ENCODE assay signal across 1 cellular context in genomic region chr3:138359549-138360271, GRCh38.
A peak's percentile ranks its signal among the peaks of the same experiment; 100 is the strongest.
TF ChIP-seq lines count a peak whose summit lies in the region.

No MANE protein-coding gene starts in this region.

TF ChIP-seq in HepG2, 621 proteins besides CTCF, POLR2A, EP300 and RAD21 (continued from another document):
- peak; percentile 38; the same call in 1 of the 2 replicates for TF ChIP-seq TFE3 (CRISPR knock-in tag; IDR thresholded peaks at IDR 0.05)
- no peak for TF ChIP-seq PHF5A (CRISPR knock-in tag; IDR thresholded peaks at IDR 0.05; ENCODE audit: low read depth, unreplicated experiment)
TF ChIP-seq in HepG2: peak in this region for 17.
